Comparison of ENCODE assay signal across 28 cellular contexts in the genomic region with DNA sequence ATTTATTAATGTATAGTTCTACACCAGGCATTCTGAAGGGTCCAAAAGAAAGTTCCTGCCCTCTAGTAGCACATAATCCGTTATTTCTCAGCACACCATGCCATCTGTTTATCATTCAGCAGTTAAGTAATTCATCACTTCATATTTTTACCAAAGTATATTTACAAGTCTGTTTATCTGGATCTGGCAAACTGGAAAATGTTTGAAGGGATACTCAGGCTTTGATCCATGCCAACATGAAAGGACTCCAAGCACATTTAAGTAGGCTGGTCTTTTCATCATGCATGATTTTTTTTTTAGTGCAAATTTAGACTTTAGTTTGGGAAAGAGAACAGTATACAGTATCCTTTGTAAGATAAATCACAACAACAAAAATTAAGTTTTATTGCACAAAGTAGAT. TPM values are rescaled to one million over a fixed set of nuclear protein-coding genes. Genes with fewer than 3 reads are reported as not detected.
"Had no signal": no experiment of that assay in that cellular context is flagged by ENCODE, and none has a peak within 500 bp of the region (broad histone marks: within the 10 kb centered on the region; RNA-seq: fewer than 3 reads in every experiment).

No MANE protein-coding gene starts in this region.

- H3K36me3 ChIP-seq: cardiac muscle cell had no signal

- H3K27me3 ChIP-seq: ascending aorta, cardiac muscle cell had no signal

- H3K4me3 ChIP-seq: ascending aorta, cardiac muscle cell had no signal

- DNase-seq: activated B cell treated with CpG ODN at 0.5 μM for 24 hours; activated CD4-positive, alpha-beta memory T cell treated with anti-CD3 and anti-CD28 coated beads for 36 hours; activated CD4-positive, alpha-beta T cell treated with anti-CD3 and anti-CD28 coated beads for 4 hours; activated CD4-positive, alpha-beta T cell treated with anti-CD3 and anti-CD28 coated beads, Interleukin-2, amount 10 ng/mL, durations not matched to agents 24 days and 14 days; activated CD4-positive, alpha-beta T cell treated with anti-CD3 and anti-CD28 coated beads, Interleukin-2, amount 50 U/mL, for 1 hour; activated CD4-positive, alpha-beta T cell treated with anti-CD3 and anti-CD28 coated beads, Interleukin-2, amount 50 U/mL, for 4 hours; activated CD4-positive, CD25-positive, alpha-beta regulatory T cell treated with anti-CD3 and anti-CD28 coated beads, Interleukin-2, amount 50 U/mL, for 72 hours; activated CD8-positive, alpha-beta memory T cell treated with anti-CD3 and anti-CD28 coated beads, Interleukin-2, amount 50 U/mL, for 48 hours; activated CD8-positive, alpha-beta T cell treated with anti-CD3 and anti-CD28 coated beads for 36 hours; activated effector memory CD4-positive, alpha-beta T cell treated with Interleukin-2 at 50 U/mL for 16 hours; activated gamma-delta T cell; activated naive CD4-positive, alpha-beta T cell treated with anti-CD3 and anti-CD28 coated beads, Interleukin-2, amount 10 ng/mL, durations not matched to agents 7 days and 5 days; activated naive CD4-positive, alpha-beta T cell treated with Interleukin-2 at 50 U/mL for 16 hours; activated naive CD8-positive, alpha-beta T cell treated with anti-CD3 and anti-CD28 coated beads, Interleukin-2, amount 10 ng/mL, durations not matched to agents 7 days and 5 days; activated naive CD8-positive, alpha-beta T cell treated with anti-CD3 and anti-CD28 coated beads, Interleukin-2, amount 50 U/mL, for 24 hours; activated T-cell treated with anti-CD3 and anti-CD28 coated beads, Interleukin-2, amount 50 U/mL, for 24 hours; activated T-cell treated with anti-CD3 and anti-CD28 coated beads, Interleukin-2, amount 50 U/mL, for 48 hours; amygdala; anterior cingulate cortex; caudate nucleus; cerebellar nuclear complex; T-helper 1 cell; T-helper 2 cell; T-helper 9 cell had no signal

- H3K9me3 ChIP-seq: ascending aorta had no signal

- H3K27ac ChIP-seq: ascending aorta, cardiac muscle cell, VCaP had no signal

RNA-seq across cellular contexts. Expression of gene TMED6, which starts 44.5 kb away (rescaled TPM):
- total RNA-seq: ascending aorta, bronchial epithelial cell had no signal
